8 cellular contexts compared by ENCODE assay signal in the genomic region with DNA sequence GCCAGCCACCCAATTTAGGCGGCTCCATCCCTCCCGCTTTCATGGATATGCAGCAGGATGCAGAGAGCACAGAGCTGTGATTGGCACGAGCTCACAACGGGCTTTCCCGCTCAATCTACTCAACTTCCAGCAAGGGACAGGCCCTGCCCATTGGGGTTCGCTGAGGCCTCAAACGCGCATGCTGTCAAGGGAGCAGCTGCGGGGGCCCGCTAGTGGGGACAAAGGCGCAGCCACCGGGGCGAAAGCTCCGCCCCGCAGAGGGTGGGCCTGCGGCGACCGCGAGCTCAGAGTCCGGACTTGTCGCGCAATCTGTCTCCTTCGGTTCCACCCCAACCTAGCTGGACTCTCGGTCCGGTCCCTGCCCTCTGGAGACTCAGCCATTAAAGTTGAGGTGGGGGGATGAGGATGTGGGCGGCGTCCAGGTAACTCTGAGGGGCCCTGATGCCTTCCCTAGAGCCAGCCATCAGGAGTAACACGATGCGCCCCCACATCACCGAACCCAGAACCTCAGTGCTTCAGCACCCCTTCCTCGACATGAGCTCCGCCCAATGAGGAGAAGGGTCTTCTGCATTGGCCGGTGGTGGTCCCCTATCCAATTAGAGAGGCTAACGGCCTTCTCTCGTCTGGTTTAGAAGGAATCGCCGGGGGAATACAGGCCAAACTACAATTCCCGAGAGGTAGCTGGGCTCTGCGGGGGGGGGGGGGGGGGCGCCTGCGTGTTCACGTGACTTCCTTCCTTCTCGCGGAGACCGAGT. TPM values are rescaled to one million over a fixed set of nuclear protein-coding genes. Genes with fewer than 3 reads are reported as not detected.
DNase-seq lines count a peak whose midpoint lies in the region; ATAC-seq and TF ChIP-seq lines count a peak whose summit lies in the region.

No MANE protein-coding gene starts in this region.

- H3K4me3 ChIP-seq in SJCRH30 (peak overlapping the region; percentile 89), testis (peak overlapping the region; percentile 85 to 98)

- H3K27ac ChIP-seq in SJCRH30 = peak overlapping the region; percentile 96
- H3K27ac ChIP-seq in testis = peak overlapping the region; percentile 98 to 99

- H3K9me3 ChIP-seq in SJCRH30 (replicated peaks) = no peaks in the 10 kb centered on the region
- H3K9me3 ChIP-seq in testis = no peaks in the 10 kb centered on the region

- no peak for TF ChIP-seq POLR2A in testis (IDR thresholded peaks at IDR 0.05)

- ATAC-seq in GM21737 (IDR thresholded peaks at IDR 0.05; ENCODE audit: unreplicated experiment) = peak; percentile 50

- peaks cover 29% of the 10 kb centered on the region for H3K36me3 Mint-ChIP-seq in activated naive CD4-positive, alpha-beta T cell treated with anti-CD3 and anti-CD28 coated beads, Interleukin-2, amount 10 ng/mL, durations not matched to agents 7 days and 5 days

- H3K4me3 Mint-ChIP-seq in activated naive CD4-positive, alpha-beta T cell treated with anti-CD3 and anti-CD28 coated beads, Interleukin-2, amount 10 ng/mL, durations not matched to agents 7 days and 5 days = peak overlapping the region; percentile 87

- intact Hi-C loops in testis (cut with DNase I; ENCODE audit: low total_unique reads) = loop anchor here (10.0 kb wide), 1 partner anchor 150 kb away; a partner anchor contains a TSS

- WGBS in testis, 2 donors = 0% methylated on average over 7 to 25 of the region's 45 CpGs

- H3K27ac Mint-ChIP-seq in activated naive CD4-positive, alpha-beta T cell treated with anti-CD3 and anti-CD28 coated beads, Interleukin-2, amount 10 ng/mL, durations not matched to agents 7 days and 5 days = peak overlapping the region; percentile 92

- H3K27me3 ChIP-seq in SJCRH30 (no peaks in the 10 kb centered on the region), testis (no peaks in the 10 kb centered on the region)

- peak in 1 of 3 experiments; percentile 17 for TF ChIP-seq CTCF in testis (IDR thresholded peaks at IDR 0.05)

- peaks cover 67% of the 10 kb centered on the region for H3K4me1 Mint-ChIP-seq in activated naive CD4-positive, alpha-beta T cell treated with anti-CD3 and anti-CD28 coated beads, Interleukin-2, amount 10 ng/mL, durations not matched to agents 7 days and 5 days

- H3K4me1 ChIP-seq in SJCRH30 (no peaks in the 10 kb centered on the region), testis (peaks cover 45% of the 10 kb centered on the region)

- H3K27me3 Mint-ChIP-seq in activated naive CD4-positive, alpha-beta T cell treated with anti-CD3 and anti-CD28 coated beads, Interleukin-2, amount 10 ng/mL, durations not matched to agents 7 days and 5 days = no peaks in the 10 kb centered on the region

- CTCF ChIA-PET in activated naive CD4-positive, alpha-beta T cell treated with anti-CD3 and anti-CD28 coated beads, Interleukin-2, amount 10 ng/mL, durations not matched to agents 7 days and 5 days (lab: Charles Lee) = interaction anchor here (0.7 to 5.3 kb wide), 12 partner anchors 9 to 200 kb away, joined by 3 to 64 read pairs (median 5); a partner anchor contains a TSS

- DNase-seq in Daoy (ENCODE audit: low read depth) (peak; percentile 64), Kasumi-1 (lab: John Stamatoyannopoulos, UW) (peak; percentile 86 to 92), SJCRH30 (peak; percentile 90 to 93), globus pallidus (ENCODE audit: low spot score) (peak; percentile 95), occipital lobe (lab: John Stamatoyannopoulos, UW) (peak; percentile 95), testis (peak; percentile 90)
- DNase-seq in activated naive CD4-positive, alpha-beta T cell treated with anti-CD3 and anti-CD28 coated beads, Interleukin-2, amount 10 ng/mL, durations not matched to agents 7 days and 5 days = peak; percentile 92

- no peaks in the 10 kb centered on the region for H3K36me3 ChIP-seq in SJCRH30
- H3K36me3 ChIP-seq in testis (ENCODE audit: low read depth, missing control alignments) = no peaks in the 10 kb centered on the region

- H3K9me3 Mint-ChIP-seq in activated naive CD4-positive, alpha-beta T cell treated with anti-CD3 and anti-CD28 coated beads, Interleukin-2, amount 10 ng/mL, durations not matched to agents 7 days and 5 days = no peaks in the 10 kb centered on the region

RNA-seq across cellular contexts. Expression of a gene that starts 0.5 kb away (rescaled TPM):
- total RNA-seq in Daoy (2014; rRNA removed; shearing (Covaris generic)) = 11.1 and 12.1 TPM in 2 replicates
- 52.7 and 53.9 TPM in 2 replicates for total RNA-seq in SJCRH30 (2014; rRNA removed; shearing (Covaris generic))
- total RNA-seq in occipital lobe (23.2 TPM), testis (100 to 1,000 TPM in 1 of 2 donors, 10 to 100 TPM in 1; 94.7 to 115 TPM)
- polyA plus RNA-seq in testis (ENCODE audit: insufficient read depth, low read depth, low replicate concordance) = 78.0 TPM

Comparison
In these comparisons a context has a peak if more than half of its experiments do, and no peak if none do; other contexts are left out.
1. Peak in every context shown above with its lines: DNase-seq, ATAC-seq, H3K4me3 ChIP-seq and H3K27ac ChIP-seq.